Comparison of ENCODE assay signal across 26 cellular contexts in the genomic region with DNA sequence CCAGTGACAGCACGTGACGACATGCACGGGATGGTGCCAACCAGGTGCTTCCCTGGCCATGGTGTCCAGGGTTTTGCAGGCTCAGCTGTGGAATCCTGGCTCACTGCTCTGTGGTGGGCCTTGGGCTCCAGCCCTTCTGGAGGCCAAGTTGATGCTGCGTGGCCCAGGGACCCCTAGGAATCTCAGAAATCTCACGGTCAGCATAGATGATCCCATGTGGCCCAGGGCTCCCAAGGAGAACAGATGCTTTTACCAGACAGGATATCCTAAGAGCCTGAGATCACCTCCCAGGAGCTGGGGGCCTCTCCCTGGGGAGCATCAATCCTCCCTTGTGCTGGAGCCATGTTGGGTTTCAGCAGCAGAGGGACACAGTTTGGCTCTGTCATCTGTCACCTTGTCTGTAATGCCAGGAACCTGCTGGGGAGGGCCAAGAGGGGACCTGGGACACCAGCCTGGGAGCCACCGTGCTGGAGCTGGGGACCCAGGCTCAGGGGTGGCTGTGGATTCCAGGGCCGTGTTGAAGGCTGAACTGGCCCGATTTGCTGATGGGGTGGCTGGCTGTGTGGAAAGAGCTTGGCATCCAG.
DNase-seq lines count a peak whose midpoint lies in the region; ATAC-seq and TF ChIP-seq lines count a peak whose summit lies in the region.
"Had no signal": no experiment of that assay in that cellular context is flagged by ENCODE, and none has a peak within 500 bp of the region (broad histone marks: within the 10 kb centered on the region; RNA-seq: fewer than 3 reads in every experiment).

No MANE protein-coding gene starts in this region.

- intact Hi-C loops in left cardiac atrium (cut with DNase I) = no loop called here

- H3K36me3 Mint-ChIP-seq in glutamatergic neuron (ENCODE audit: unreplicated experiment) (no peaks in the 10 kb centered on the region), nephron progenitor cell (ENCODE audit: low read depth) (peaks cover 30% of the 10 kb centered on the region)

- peak overlapping the region; percentile 28 for H3K27ac ChIP-seq in cardiac muscle cell
- H3K27ac ChIP-seq: adrenal gland, BLaER1, brain microvascular endothelial cell, epithelial cell of prostate, tibial artery had no signal

- no peak for ATAC-seq in left cardiac atrium
- ATAC-seq in GM19395 (IDR thresholded peaks at IDR 0.05; ENCODE audit: unreplicated experiment) = no peak
- ATAC-seq: K562, WTC11 had no signal

- DNase-seq in cardiac muscle cell (ENCODE audit: low read depth in 1 of 2, low spot score in 1 of 2) (no peak), left cardiac atrium (no peak), glutamatergic neuron (peak; percentile 14), nephron progenitor cell (peak; percentile 0), DMS53 treated with DMSO at 0.1 percent for 48 hours (lab: John Stamatoyannopoulos, UW; ENCODE audit: unreplicated experiment) (no peak)
- no peak for DNase-seq in activated CD4-positive, alpha-beta T cell treated with anti-CD3 and anti-CD28 coated beads, Interleukin-2, amount 50 U/mL, for 48 hours
- DNase-seq: activated CD4-positive, alpha-beta memory T cell treated with anti-CD3 and anti-CD28 coated beads for 36 hours; brain microvascular endothelial cell; effector CD4-positive, alpha-beta T cell; kidney glomerular epithelial cell; NCI-H1092 treated with DMSO at 0.1 percent for 48 hours; NCI-H187; NCI-H524; nucleus accumbens; SIG-M5; stimulated activated CD4-positive, alpha-beta T cell treated with anti-CD3 and anti-CD28 coated beads, Interleukin-2, amount 100 ng/mL, for 24 hours; T1000 had no signal

- H3K4me3 Mint-ChIP-seq in glutamatergic neuron (ENCODE audit: unreplicated experiment) (no peak overlapping the region), nephron progenitor cell (no peak overlapping the region)
- H3K4me3 Mint-ChIP-seq: activated CD4-positive, alpha-beta memory T cell treated with anti-CD3 and anti-CD28 coated beads for 36 hours; memory B cell; WTC11 had no signal

- peaks cover 4% of the 10 kb centered on the region for H3K27me3 Mint-ChIP-seq in glutamatergic neuron (ENCODE audit: unreplicated experiment)
- no peaks in the 10 kb centered on the region for H3K27me3 Mint-ChIP-seq in nephron progenitor cell (ENCODE audit: low read depth, poor library complexity)
- H3K27me3 Mint-ChIP-seq: activated CD4-positive, alpha-beta memory T cell treated with anti-CD3 and anti-CD28 coated beads for 36 hours; memory B cell had no signal

- H3K9me3 Mint-ChIP-seq in glutamatergic neuron (ENCODE audit: unreplicated experiment) (no peaks in the 10 kb centered on the region), nephron progenitor cell (no peaks in the 10 kb centered on the region)

- no peak overlapping the region for H3K4me3 ChIP-seq in cardiac muscle cell
- H3K4me3 ChIP-seq: adrenal gland, BLaER1, K562, smooth muscle cell, tibial artery had no signal

- no peaks in the 10 kb centered on the region for H3K27me3 ChIP-seq in cardiac muscle cell
- H3K27me3 ChIP-seq: adrenal gland, BLaER1, brain microvascular endothelial cell, tibial artery had no signal

- TF ChIP-seq CTCF in cardiac muscle cell (IDR thresholded peaks at IDR 0.05; ENCODE audit: low read depth, low read length) (no peak), glutamatergic neuron (IDR thresholded peaks at IDR 0.05; ENCODE audit: partially characterized antibody, unreplicated experiment) (no peak), nephron progenitor cell (IDR thresholded peaks at IDR 0.05) (no peak)

- no peaks in the 10 kb centered on the region for H3K4me1 ChIP-seq in cardiac muscle cell (ENCODE audit: low read depth)
- H3K4me1 ChIP-seq: adrenal gland, tibial artery had no signal

- peaks cover 34% of the 10 kb centered on the region for H3K36me3 ChIP-seq in cardiac muscle cell
- H3K36me3 ChIP-seq: adrenal gland, brain microvascular endothelial cell had no signal

- no peaks in the 10 kb centered on the region for H3K9me3 ChIP-seq in cardiac muscle cell (ENCODE audit: low read depth)
- H3K9me3 ChIP-seq: adrenal gland, tibial artery had no signal

- no peak overlapping the region for H3K27ac Mint-ChIP-seq in glutamatergic neuron (ENCODE audit: unreplicated experiment)
- H3K27ac Mint-ChIP-seq in nephron progenitor cell = no peak overlapping the region
- H3K27ac Mint-ChIP-seq: activated CD4-positive, alpha-beta memory T cell treated with anti-CD3 and anti-CD28 coated beads for 36 hours; memory B cell; WTC11 had no signal

- H3K4me1 Mint-ChIP-seq in glutamatergic neuron (ENCODE audit: low read depth, unreplicated experiment) = no peaks in the 10 kb centered on the region
- peaks cover 10% of the 10 kb centered on the region for H3K4me1 Mint-ChIP-seq in nephron progenitor cell
- H3K4me1 Mint-ChIP-seq: memory B cell, WTC11 had no signal

Comparison
In these comparisons a context has a peak if more than half of its experiments do, and no peak if none do; other contexts are left out.
1. DNase-seq: peak in glutamatergic neuron (single experiment) and nephron progenitor cell (single experiment); none in cardiac muscle cell (0 of 2), left cardiac atrium (single experiment), DMS53 treated with DMSO at 0.1 percent for 48 hours (single experiment) and activated CD4-positive, alpha-beta T cell treated with anti-CD3 and anti-CD28 coated beads, Interleukin-2, amount 50 U/mL, for 48 hours (0 of 2).